8 cellular contexts compared by ENCODE assay signal in genomic region chr6:44072452-44072958, GRCh38. TPM values are rescaled to one million over a fixed set of nuclear protein-coding genes. Genes with fewer than 3 reads are reported as not detected.
A peak's percentile ranks its signal among the peaks of the same experiment; 100 is the strongest.
DNase-seq lines count a peak whose midpoint lies in the region; ATAC-seq and TF ChIP-seq lines count a peak whose summit lies in the region.

No MANE protein-coding gene starts in this region.

- no peaks in the 10 kb centered on the region for H3K79me2 ChIP-seq in Karpas-422 (ENCODE audit: low read length)

- H3K4me2 ChIP-seq in Karpas-422 (ENCODE audit: low read depth, low read length, poor library complexity, severe bottlenecking), result peak overlapping the region; percentile 80

- in situ Hi-C loops in gastrocnemius medialis (cut with MboI; ENCODE audit: low sequenced_read_pairs in 4 of 4), result no loop called here

- no peaks in the 10 kb centered on the region for H3K27me3 ChIP-seq in Karpas-422 (ENCODE audit: low read length)
- H3K27me3 ChIP-seq in gastrocnemius medialis, result no peaks in the 10 kb centered on the region

- TF ChIP-seq POLR2A in gastrocnemius medialis (IDR thresholded peaks at IDR 0.05), result no peak

- ATAC-seq in GM18868 (IDR thresholded peaks at IDR 0.05; ENCODE audit: unreplicated experiment) (peak; percentile 3), gastrocnemius medialis (no peak), HG03135 (IDR thresholded peaks at IDR 0.05; ENCODE audit: unreplicated experiment) (no peak)

- H2AFZ ChIP-seq in Karpas-422 (ENCODE audit: low read length), result peak overlapping the region; percentile 95

- H3K4me1 ChIP-seq in Karpas-422 (ENCODE audit: low read length) (peaks cover 48% of the 10 kb centered on the region), gastrocnemius medialis (peaks cover 25 to 41% of the 10 kb centered on the region in 2 donors)

- DNase-seq in Karpas-422 (no peak), epithelial cell of proximal tubule (ENCODE audit: low read depth) (no peak), gastrocnemius medialis (no peak), GM19240 (ENCODE audit: insufficient read length, low spot score) (no peak), NCI-H128 (lab: John Stamatoyannopoulos, UW; ENCODE audit: unreplicated experiment) (no peak), RKO (ENCODE audit: low spot score) (no peak)

- H3K9me3 ChIP-seq in Karpas-422 (ENCODE audit: low read length), result no peaks in the 10 kb centered on the region
- no peaks in the 10 kb centered on the region for H3K9me3 ChIP-seq in gastrocnemius medialis

- TF ChIP-seq CTCF in epithelial cell of proximal tubule (conservative IDR thresholded peaks at IDR 0.05; ENCODE audit: low read depth, low read length) (no peak), gastrocnemius medialis (IDR thresholded peaks at IDR 0.05 in 4 of 5, conservative IDR thresholded peaks at IDR 0.05 in 1 of 5) (no peak)

- H3K4me3 ChIP-seq in Karpas-422 (ENCODE audit: low read length), result peak overlapping the region; percentile 80
- peak overlapping the region; percentile 49 for H3K4me3 ChIP-seq in epithelial cell of proximal tubule (ENCODE audit: low read depth, low read length)
- peak overlapping the region; percentile 61 to 69 (median 65) for H3K4me3 ChIP-seq in gastrocnemius medialis

- H4K20me1 ChIP-seq in Karpas-422 (ENCODE audit: insufficient read depth, low read depth, low read length), result no peaks in the 10 kb centered on the region

- intact Hi-C loops in gastrocnemius medialis (cut with DNase I; ENCODE audit: low total_unique reads), result loop anchor here (2.0 kb wide), 1 partner anchor 68 kb away; no protein-coding TSS in a partner anchor

- no peaks in the 10 kb centered on the region for H3K36me3 ChIP-seq in Karpas-422 (ENCODE audit: insufficient read depth, low read length)
- no peaks in the 10 kb centered on the region for H3K36me3 ChIP-seq in gastrocnemius medialis

- H3K9me2 ChIP-seq in Karpas-422 (replicated peaks; ENCODE audit: insufficient read depth, low read length), result no peaks in the 10 kb centered on the region

- peak overlapping the region; percentile 80 for H3K9ac ChIP-seq in Karpas-422 (ENCODE audit: low read length)

- no peak overlapping the region for H3K27ac ChIP-seq in Karpas-422 (ENCODE audit: low read length)
- H3K27ac ChIP-seq in gastrocnemius medialis, result peak overlapping the region; percentile 81 to 93 (median 90)

RNA-seq across cellular contexts. Expression of gene MRPL14, which starts 54.7 kb away (rescaled TPM):
- total RNA-seq in Karpas-422 (2014; rRNA removed; shearing (Covaris generic); ENCODE audit: low replicate concordance), result 80.1 and 82.9 TPM in 2 replicates
- total RNA-seq in epithelial cell of proximal tubule, result 95.5 and 167 TPM in 2 replicates
- total RNA-seq in gastrocnemius medialis, result 100 to 1,000 TPM; 100 to 180 (median 152) TPM

RNA-seq across cellular contexts. Expression of gene TMEM63B, which starts 54.8 kb away (rescaled TPM):
- 4.5 and 9.1 TPM in 2 replicates for total RNA-seq in Karpas-422 (2014; rRNA removed; shearing (Covaris generic); ENCODE audit: low replicate concordance)
- total RNA-seq in epithelial cell of proximal tubule (35.2 and 47.9 TPM in 2 replicates), gastrocnemius medialis (10 to 100 TPM; 27.2 to 71.9 (median 43.7) TPM)
